In genomic region chr9:124248066-124248465, GRCh38 we compare ENCODE assay signal across 27 cellular contexts. TPM values are rescaled to one million over a fixed set of nuclear protein-coding genes. Genes with fewer than 3 reads are reported as not detected.
DNase-seq lines count a peak whose midpoint lies in the region; ATAC-seq, FAIRE-seq and TF ChIP-seq lines count a peak whose summit lies in the region.
"Had no signal": no experiment of that assay in that cellular context is flagged by ENCODE, and none has a peak within 500 bp of the region (broad histone marks: within the 10 kb centered on the region; RNA-seq: fewer than 3 reads in every experiment).

No MANE protein-coding gene starts in this region.

- H3K27ac ChIP-seq in osteoblast (ENCODE audit: low read depth, low read length), result no peak overlapping the region
- no peak overlapping the region for H3K27ac ChIP-seq in colonic mucosa
- H3K27ac ChIP-seq: BLaER1, left ventricle myocardium inferior, skin epidermis, transverse colon had no signal

- DNase-seq in Daoy (ENCODE audit: low read depth) (peak; percentile 66), LHCN-M2 (ENCODE audit: low read depth) (peak; percentile 20), amniotic epithelial cell (ENCODE audit: low read depth) (peak; percentile 27), osteoblast (ENCODE audit: insufficient read length, low spot score, missing footprints) (peak; percentile 70), colonic mucosa (no peak), GM12892 (ENCODE audit: insufficient read length) (no peak)
- DNase-seq: activated CD4-positive, alpha-beta T cell treated with anti-CD3 and anti-CD28 coated beads for 1 hour; activated CD8-positive, alpha-beta T cell treated with anti-CD3 and anti-CD28 coated beads for 36 hours; caudate nucleus; COR-L47; DND-41; GOT3; left ventricle myocardium inferior; naive B cell; NCI-H1105 treated with DMSO at 0.1 percent for 48 hours; NCI-H1930; NCI-H526; nucleus accumbens; stimulated activated CD4-positive, alpha-beta T cell treated with anti-CD3 and anti-CD28 coated beads, Interleukin-1b, Interleukin-23, amount 100 ng/mL, for 48 hours; T-helper 17 cell; transverse colon had no signal

- FAIRE-seq in GM12892 (lab: Jason Lieb, UNC), result no peak
- FAIRE-seq: endothelial cell of umbilical vein, islet of Langerhans had no signal

- no peaks in the 10 kb centered on the region for H3K79me2 ChIP-seq in osteoblast (ENCODE audit: insufficient read depth, low read length)

- H3K9me3 ChIP-seq in osteoblast (ENCODE audit: low read depth, low read length) (no peaks in the 10 kb centered on the region), colonic mucosa (no peaks in the 10 kb centered on the region)
- H3K9me3 ChIP-seq: BLaER1, left ventricle myocardium inferior, transverse colon had no signal

- H3K27me3 ChIP-seq in osteoblast (ENCODE audit: insufficient read depth, low read length), result no peaks in the 10 kb centered on the region
- H3K27me3 ChIP-seq in colonic mucosa, result no peaks in the 10 kb centered on the region
- H3K27me3 ChIP-seq: BLaER1, transverse colon had no signal

- H3K36me3 ChIP-seq in osteoblast (ENCODE audit: insufficient read depth, low read length) (no peaks in the 10 kb centered on the region), colonic mucosa (no peaks in the 10 kb centered on the region)
- H3K36me3 ChIP-seq: BLaER1, left ventricle myocardium inferior, transverse colon had no signal

- intact Hi-C loops in colonic mucosa (cut with DNase I), result no loop called here

- no peak for ATAC-seq in GM18909 (IDR thresholded peaks at IDR 0.05; ENCODE audit: poor library complexity, unreplicated experiment)
- ATAC-seq: activated CD8-positive, alpha-beta T cell treated with anti-CD3 and anti-CD28 coated beads for 36 hours; activated naive CD4-positive, alpha-beta T cell treated with anti-CD3 and anti-CD28 coated beads, Interleukin-2, amount 50 U/mL, for 72 hours; T-helper 17 cell had no signal

- TF ChIP-seq POLR2A in GM12892 (IDR thresholded peaks at IDR 0.05; ENCODE audit: low read depth, low read length), result no peak

- no peak overlapping the region for H3K4me3 ChIP-seq in osteoblast (ENCODE audit: insufficient read depth, low read length)
- H3K4me3 ChIP-seq in colonic mucosa, result no peak overlapping the region
- H3K4me3 ChIP-seq: BLaER1, left ventricle myocardium inferior, skin epidermis, transverse colon had no signal

- H4K20me1 ChIP-seq in osteoblast (ENCODE audit: insufficient read depth, low read length), result no peaks in the 10 kb centered on the region
- H4K20me1 ChIP-seq: BLaER1 had no signal

- H3K4me2 ChIP-seq in osteoblast (ENCODE audit: insufficient read depth, low read length), result no peak overlapping the region
- H3K4me2 ChIP-seq: BLaER1 had no signal

- H3K9ac ChIP-seq in colonic mucosa (ENCODE audit: low read depth in 2 of 2, low read length in 2 of 2), result no peak overlapping the region
- H3K9ac ChIP-seq: BLaER1 had no signal

- H2AFZ ChIP-seq in osteoblast (ENCODE audit: low read length), result no peak overlapping the region

- no peak for TF ChIP-seq CTCF in osteoblast (IDR thresholded peaks at IDR 0.05; ENCODE audit: extremely low read depth, low read depth, low read length)
- TF ChIP-seq CTCF in colonic mucosa (IDR thresholded peaks at IDR 0.05), result no peak

- H3K4me1 ChIP-seq in osteoblast (ENCODE audit: insufficient read depth, low read length), result peaks cover 16% of the 10 kb centered on the region
- H3K4me1 ChIP-seq in colonic mucosa, result peaks cover 4% of the 10 kb centered on the region

RNA-seq across cellular contexts. Expression of gene NEK6, which starts 9.7 kb away (rescaled TPM):
- 40.6 and 41.9 TPM in 2 replicates for total RNA-seq in Daoy (2014; rRNA removed; shearing (Covaris generic))
- 62.8 and 72.6 TPM in 2 replicates for total RNA-seq in LHCN-M2 (2014; rRNA removed)
- polyA plus RNA-seq in LHCN-M2 (2012), result 89.5 TPM
- 128 and 130 TPM in 2 replicates for total RNA-seq in osteoblast
- 10 to 100 TPM; 77.8 to 83.4 TPM for total RNA-seq in colonic mucosa
- 142 TPM for polyA plus RNA-seq in GM12892 (2012; ENCODE audit: missing spikeins)

Comparison
In these comparisons a context has a peak if more than half of its experiments do, and no peak if none do; other contexts are left out.
1. DNase-seq: peak in Daoy (single experiment), LHCN-M2 (single experiment), amniotic epithelial cell (single experiment) and osteoblast (single experiment); none in colonic mucosa (single experiment) and GM12892 (single experiment).